ENCODE assay signal across 15 cellular contexts in the genomic region with DNA sequence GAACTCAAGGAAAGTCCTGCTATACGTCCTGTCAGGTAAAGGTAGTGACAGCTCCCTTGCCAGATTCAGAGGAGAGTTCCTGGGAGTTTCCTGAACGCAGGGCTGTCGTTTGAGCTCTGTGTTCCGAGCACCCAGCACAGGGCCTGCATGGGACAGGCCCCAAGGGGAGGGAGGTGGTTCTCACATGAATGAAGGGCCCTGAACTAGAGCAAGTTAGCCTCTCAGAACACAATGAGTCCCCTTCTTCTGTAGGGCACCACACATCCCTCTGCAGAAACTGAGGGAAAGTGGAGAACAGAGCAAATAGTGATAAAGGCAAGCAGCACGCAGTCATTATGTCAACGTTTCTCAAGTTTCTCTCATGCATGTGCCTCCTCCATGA. TPM values are rescaled to one million over a fixed set of nuclear protein-coding genes. Genes with fewer than 3 reads are reported as not detected.
DNase-seq lines count a peak whose midpoint lies in the region; ATAC-seq and TF ChIP-seq lines count a peak whose summit lies in the region.
"Had no signal": no experiment of that assay in that cellular context is flagged by ENCODE, and none has a peak within 500 bp of the region (broad histone marks: within the 10 kb centered on the region; RNA-seq: fewer than 3 reads in every experiment).

No MANE protein-coding gene starts in this region.

- no peak for ATAC-seq in WTC11

- no peak overlapping the region for H2BK5ac ChIP-seq in trophoblast cell (ENCODE audit: low read depth, low read length, poor library complexity)

- no peak overlapping the region for H4K12ac ChIP-seq in trophoblast cell (ENCODE audit: low read depth, low read length)

- no peak overlapping the region for H3K9ac ChIP-seq in trophoblast cell (ENCODE audit: low read length)
- H3K9ac ChIP-seq: GM23248, KMS-11 had no signal

- intact Hi-C loops in head of caudate nucleus (cut with DNase I), result loop anchor here (5.0 to 10.0 kb wide), 2 partner anchors 89 to 223 kb away; no protein-coding TSS in a partner anchor

- peaks cover 10% of the 10 kb centered on the region in 2 experiments for H3K4me1 ChIP-seq in trophoblast cell (ENCODE audit: control insufficient read depth in 1 of 2, insufficient read depth in 2 of 2, low read length in 2 of 2)

- H3K36me3 Mint-ChIP-seq in WTC11, result peaks cover 19% of the 10 kb centered on the region

- no peak overlapping the region for H2AK5ac ChIP-seq in trophoblast cell (ENCODE audit: low read length)

- H3K4me2 ChIP-seq in trophoblast cell (ENCODE audit: low read length), result no peak overlapping the region
- H3K4me2 ChIP-seq: KMS-11 had no signal

- H3K4me3 Mint-ChIP-seq in WTC11, result no peak overlapping the region
- H3K4me3 Mint-ChIP-seq: CD14-positive monocyte had no signal

- no peak overlapping the region for H3K27ac ChIP-seq in trophoblast cell (ENCODE audit: low read depth, low read length)
- H3K27ac ChIP-seq: GM23248, KMS-11 had no signal

- H3K36me3 ChIP-seq in trophoblast cell (ENCODE audit: control insufficient read depth in 1 of 2, insufficient read depth in 2 of 2, low read length in 2 of 2), result no peaks in the 10 kb centered on the region
- H3K36me3 ChIP-seq: MG63 had no signal

- H3K23ac ChIP-seq in trophoblast cell (ENCODE audit: low read length), result no peak overlapping the region

- H3K9me3 Mint-ChIP-seq in WTC11, result peaks cover 19% of the 10 kb centered on the region

- H3K27me3 ChIP-seq in trophoblast cell (ENCODE audit: insufficient read depth, low read length), result no peaks in the 10 kb centered on the region
- H3K27me3 ChIP-seq: MG63 had no signal

- no peak overlapping the region for H3K4ac ChIP-seq in trophoblast cell (ENCODE audit: low read depth, low read length)

- H3K4me1 Mint-ChIP-seq in WTC11, result no peaks in the 10 kb centered on the region
- H3K4me1 Mint-ChIP-seq: CD14-positive monocyte had no signal

- H3K9me3 ChIP-seq in trophoblast cell (ENCODE audit: insufficient read depth, low read depth, low read length), result peaks cover 7% of the 10 kb centered on the region
- H3K9me3 ChIP-seq: MG63 had no signal

- H2BK120ac ChIP-seq in trophoblast cell (ENCODE audit: insufficient read depth, low read length, poor library complexity), result peak overlapping the region; percentile 45

- TF ChIP-seq CTCF in WTC11 (IDR thresholded peaks at IDR 0.05), result no peak
- no peak for TF ChIP-seq CTCF in foreskin fibroblast (IDR thresholded peaks at IDR 0.05; ENCODE audit: low read depth, low read length)

- H3K79me1 ChIP-seq in trophoblast cell (ENCODE audit: low read length), result no peaks in the 10 kb centered on the region

- CTCF ChIA-PET in WTC11 (lab: Charles Lee), result interaction anchor here (0.6 to 5.1 kb wide), 8 partner anchors 9 to 225 kb away, joined by 3 to 54 read pairs (median 6); no protein-coding TSS in a partner anchor

- no peaks in the 10 kb centered on the region; the same call in 1 of the 2 replicates for H3K27me3 Mint-ChIP-seq in WTC11 (ENCODE audit: low read depth)

- H3K14ac ChIP-seq in trophoblast cell (ENCODE audit: low read length), result peak overlapping the region; percentile 18

- H4K8ac ChIP-seq in trophoblast cell (ENCODE audit: low read depth, low read length), result no peak overlapping the region

- no peak overlapping the region for H4K91ac ChIP-seq in trophoblast cell (ENCODE audit: low read depth, low read length)

- peak overlapping the region; percentile 45 for H2BK12ac ChIP-seq in trophoblast cell (ENCODE audit: low read length)

- POLR2A ChIA-PET in WTC11 (lab: Charles Lee), result no interaction called here

- no CpG with 5 or more reads among the region's 6 CpGs for WGBS in trophoblast cell (ENCODE audit: extremely low coverage, insufficient coverage, insufficient read length)

- H3K4me3 ChIP-seq in trophoblast cell (ENCODE audit: low read depth, low read length) (no peak overlapping the region), foreskin fibroblast (ENCODE audit: low read depth in 1 of 2, low read length in 2 of 2) (no peak overlapping the region)
- H3K4me3 ChIP-seq: GM23248, MG63 had no signal

- H2AFZ ChIP-seq in trophoblast cell (ENCODE audit: insufficient read depth, low read length, poor library complexity), result no peak overlapping the region
- H2AFZ ChIP-seq: GM23248 had no signal

- 0 out of 2 replicates have a peak overlapping the region, but pooled peaks have one; percentile 19 for H3K27ac Mint-ChIP-seq in WTC11

- H3K79me2 ChIP-seq in trophoblast cell (ENCODE audit: control insufficient read depth, insufficient read depth, low read length, poor library complexity), result no peaks in the 10 kb centered on the region

- peak; percentile 83 for DNase-seq in COLO829 (ENCODE audit: low spot score)
- no peak for DNase-seq in WTC11 (ENCODE audit: low spot score)
- DNase-seq in head of caudate nucleus, result peak in 30 of 42 donors; percentile 18 to 79 (median 46)
- no peak for DNase-seq in trophoblast cell
- DNase-seq in GOT3 (lab: John Stamatoyannopoulos, UW), result no peak
- no peak for DNase-seq in HT-29 (ENCODE audit: low spot score)
- no peak for DNase-seq in foreskin fibroblast
- no peak for DNase-seq in HCEC 1CT
- DNase-seq: GM23248, MG63, NCI-H1105, NCI-H1694 treated with DMSO at 0.1 percent for 48 hours, SHP77 treated with DMSO at 0.1 percent for 48 hours had no signal

- no peak overlapping the region for H3K18ac ChIP-seq in trophoblast cell (ENCODE audit: low read length)

TF ChIP-seq in WTC11, 78 proteins besides CTCF, POLR2A, EP300 and RAD21 (continues in another document):
- TF ChIP-seq, protein P1, sequence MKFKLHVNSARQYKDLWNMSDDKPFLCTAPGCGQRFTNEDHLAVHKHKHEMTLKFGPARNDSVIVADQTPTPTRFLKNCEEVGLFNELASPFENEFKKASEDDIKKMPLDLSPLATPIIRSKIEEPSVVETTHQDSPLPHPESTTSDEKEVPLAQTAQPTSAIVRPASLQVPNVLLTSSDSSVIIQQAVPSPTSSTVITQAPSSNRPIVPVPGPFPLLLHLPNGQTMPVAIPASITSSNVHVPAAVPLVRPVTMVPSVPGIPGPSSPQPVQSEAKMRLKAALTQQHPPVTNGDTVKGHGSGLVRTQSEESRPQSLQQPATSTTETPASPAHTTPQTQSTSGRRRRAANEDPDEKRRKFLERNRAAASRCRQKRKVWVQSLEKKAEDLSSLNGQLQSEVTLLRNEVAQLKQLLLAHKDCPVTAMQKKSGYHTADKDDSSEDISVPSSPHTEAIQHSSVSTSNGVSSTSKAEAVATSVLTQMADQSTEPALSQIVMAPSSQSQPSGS (CRISPR knock-in tag; IDR thresholded peaks at IDR 0.05; ENCODE audit: borderline replicate concordance, low read depth), result no peak
- TF ChIP-seq, protein P2, sequence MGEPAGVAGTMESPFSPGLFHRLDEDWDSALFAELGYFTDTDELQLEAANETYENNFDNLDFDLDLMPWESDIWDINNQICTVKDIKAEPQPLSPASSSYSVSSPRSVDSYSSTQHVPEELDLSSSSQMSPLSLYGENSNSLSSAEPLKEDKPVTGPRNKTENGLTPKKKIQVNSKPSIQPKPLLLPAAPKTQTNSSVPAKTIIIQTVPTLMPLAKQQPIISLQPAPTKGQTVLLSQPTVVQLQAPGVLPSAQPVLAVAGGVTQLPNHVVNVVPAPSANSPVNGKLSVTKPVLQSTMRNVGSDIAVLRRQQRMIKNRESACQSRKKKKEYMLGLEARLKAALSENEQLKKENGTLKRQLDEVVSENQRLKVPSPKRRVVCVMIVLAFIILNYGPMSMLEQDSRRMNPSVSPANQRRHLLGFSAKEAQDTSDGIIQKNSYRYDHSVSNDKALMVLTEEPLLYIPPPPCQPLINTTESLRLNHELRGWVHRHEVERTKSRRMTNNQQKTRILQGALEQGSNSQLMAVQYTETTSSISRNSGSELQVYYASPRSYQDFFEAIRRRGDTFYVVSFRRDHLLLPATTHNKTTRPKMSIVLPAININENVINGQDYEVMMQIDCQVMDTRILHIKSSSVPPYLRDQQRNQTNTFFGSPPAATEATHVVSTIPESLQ (CRISPR knock-in tag; IDR thresholded peaks at IDR 0.05), result no peak
- TF ChIP-seq, protein P3, sequence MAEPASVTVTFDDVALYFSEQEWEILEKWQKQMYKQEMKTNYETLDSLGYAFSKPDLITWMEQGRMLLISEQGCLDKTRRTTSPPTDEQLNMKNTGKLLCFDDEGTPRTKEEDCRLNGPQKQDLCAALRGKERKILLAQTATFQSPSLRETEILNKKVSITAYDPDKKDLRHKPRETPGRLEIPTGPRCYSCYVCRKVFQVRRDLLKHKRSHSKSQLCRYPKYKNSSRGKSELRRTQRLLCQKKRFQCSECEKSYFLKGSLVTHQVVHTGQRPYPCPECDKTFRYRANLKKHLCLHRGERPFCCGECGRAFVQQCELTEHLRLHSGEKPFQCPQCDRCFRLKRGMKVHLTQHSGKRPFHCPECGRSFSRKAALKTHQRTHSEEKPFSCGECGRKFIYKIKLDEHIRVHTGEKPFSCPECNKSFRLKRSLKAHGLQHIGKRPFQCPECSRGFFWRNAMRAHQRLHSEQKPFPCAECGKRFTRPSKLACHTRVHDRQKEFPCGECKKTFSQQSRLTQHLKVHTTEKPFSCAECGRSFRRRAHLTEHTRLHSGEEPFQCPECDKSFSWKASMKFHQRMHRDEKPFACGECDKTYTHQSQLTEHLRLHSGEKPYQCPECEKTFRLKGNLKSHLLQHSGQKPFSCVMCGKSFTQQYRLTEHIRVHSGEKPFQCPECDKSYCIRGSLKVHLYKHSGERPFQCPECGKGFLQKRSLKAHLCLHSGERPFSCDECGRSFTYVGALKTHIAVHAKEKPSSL (CRISPR knock-in tag; conservative IDR thresholded peaks at IDR 0.05), result no peak
- TF ChIP-seq MYBL2 (CRISPR knock-in tag; IDR thresholded peaks at IDR 0.05), result no peak
- TF ChIP-seq, protein P4, sequence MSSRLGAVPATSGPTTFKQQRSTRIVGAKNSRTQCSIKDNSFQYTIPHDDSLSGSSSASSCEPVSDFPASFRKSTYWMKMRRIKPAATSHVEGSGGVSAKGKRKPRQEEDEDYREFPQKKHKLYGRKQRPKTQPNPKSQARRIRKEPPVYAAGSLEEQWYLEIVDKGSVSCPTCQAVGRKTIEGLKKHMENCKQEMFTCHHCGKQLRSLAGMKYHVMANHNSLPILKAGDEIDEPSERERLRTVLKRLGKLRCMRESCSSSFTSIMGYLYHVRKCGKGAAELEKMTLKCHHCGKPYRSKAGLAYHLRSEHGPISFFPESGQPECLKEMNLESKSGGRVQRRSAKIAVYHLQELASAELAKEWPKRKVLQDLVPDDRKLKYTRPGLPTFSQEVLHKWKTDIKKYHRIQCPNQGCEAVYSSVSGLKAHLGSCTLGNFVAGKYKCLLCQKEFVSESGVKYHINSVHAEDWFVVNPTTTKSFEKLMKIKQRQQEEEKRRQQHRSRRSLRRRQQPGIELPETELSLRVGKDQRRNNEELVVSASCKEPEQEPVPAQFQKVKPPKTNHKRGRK (CRISPR knock-in tag; IDR thresholded peaks at IDR 0.05; ENCODE audit: borderline replicate concordance), result no peak

RNA-seq across cellular contexts. Expression of a gene that starts 35.3 kb away (rescaled TPM):
- total RNA-seq in WTC11 (2021), result 13.5 to 16.4 TPM (median 15.9 TPM) in 3 replicates
- polyA plus RNA-seq in trophoblast cell (2013), result 6.7 and 7.2 TPM in 2 replicates
- 33.9 and 43.5 TPM in 2 replicates for total RNA-seq in HT-29 (2014; rRNA removed; shearing (Covaris generic))

Comparison
In these comparisons a context has a peak if more than half of its experiments do, and no peak if none do; other contexts are left out.
1. DNase-seq: peak in COLO829 (single experiment) and head of caudate nucleus (30 of 42); none in WTC11 (single experiment), trophoblast cell (0 of 2), GOT3 (single experiment), HT-29 (single experiment), foreskin fibroblast (0 of 2) and HCEC 1CT (single experiment).